In the genomic region with DNA sequence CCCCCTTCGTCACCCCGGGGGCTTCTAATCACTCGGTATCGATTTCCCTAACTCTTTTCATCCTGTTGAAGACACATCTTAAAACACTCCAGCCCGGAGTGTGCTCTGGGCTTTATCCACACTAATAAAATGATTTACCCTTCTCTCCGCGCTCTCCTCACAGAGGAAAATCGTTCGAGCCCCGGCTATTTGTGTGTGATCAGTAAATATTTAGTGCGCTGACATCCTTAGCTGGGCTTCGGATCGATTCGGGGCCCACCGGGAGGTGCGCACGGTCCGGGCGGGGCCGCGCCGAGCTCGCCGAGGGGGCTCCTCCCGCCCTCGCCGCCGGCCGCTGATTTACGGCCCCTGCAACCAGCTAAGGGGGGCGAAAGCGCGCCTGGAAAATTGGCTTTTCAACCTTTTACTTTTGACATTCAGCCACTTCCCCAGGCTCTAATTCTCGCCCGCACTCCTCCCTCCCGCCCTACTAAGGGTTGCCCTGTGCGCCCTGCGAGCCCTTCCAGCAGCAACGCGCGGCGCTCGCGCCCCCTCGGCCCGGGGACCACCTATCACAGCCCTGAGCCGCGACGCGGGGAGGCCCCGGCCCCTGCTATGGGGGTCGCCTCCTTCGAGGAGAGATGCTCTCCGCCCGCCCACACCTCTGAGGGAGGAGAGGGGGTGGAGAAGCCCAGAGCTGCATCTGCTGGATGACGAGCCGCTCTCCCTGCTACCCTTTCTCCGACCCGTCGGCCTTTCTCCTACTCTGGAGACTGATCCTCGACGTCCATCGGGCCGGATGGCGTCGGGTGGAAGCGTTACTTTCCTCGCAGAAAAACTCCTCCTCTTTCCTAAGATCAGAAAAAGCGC, we compare ENCODE assay signal across 10 cellular contexts. TPM values are rescaled to one million over a fixed set of nuclear protein-coding genes. Genes with fewer than 3 reads are reported as not detected.
DNase-seq lines count a peak whose midpoint lies in the region; ATAC-seq and TF ChIP-seq lines count a peak whose summit lies in the region.
"Had no signal": no experiment of that assay in that cellular context is flagged by ENCODE, and none has a peak within 500 bp of the region (broad histone marks: within the 10 kb centered on the region; RNA-seq: fewer than 3 reads in every experiment).

No MANE protein-coding gene starts in this region.

- POLR2A ChIA-PET in AG04450 (lab: Yijun Ruan, JAX) = interaction anchor here (0.6 to 1.9 kb wide), 3 partner anchors 29 to 1942 kb away, joined by 4 to 6 read pairs (median 4); no protein-coding TSS in a partner anchor

- TF ChIP-seq CTCF in AG04450 (IDR thresholded peaks at IDR 0.05; ENCODE audit: low read depth, low read length) = no peak
- no peak for TF ChIP-seq CTCF in Peyer's patch (IDR thresholded peaks at IDR 0.05)
- no peak for TF ChIP-seq CTCF in glutamatergic neuron (IDR thresholded peaks at IDR 0.05; ENCODE audit: partially characterized antibody, unreplicated experiment)
- TF ChIP-seq CTCF in osteocyte (IDR thresholded peaks at IDR 0.05) = no peak

- H3K27me3 Mint-ChIP-seq in glutamatergic neuron (ENCODE audit: unreplicated experiment) = peaks cover 27% of the 10 kb centered on the region
- no peaks in the 10 kb centered on the region for H3K27me3 Mint-ChIP-seq in osteocyte (ENCODE audit: unreplicated experiment)

- peaks cover 0 to 6% (median 0%) of the 10 kb centered on the region in 4 donors for H3K4me1 ChIP-seq in Peyer's patch

- peaks cover 11% of the 10 kb centered on the region for H3K4me1 Mint-ChIP-seq in glutamatergic neuron (ENCODE audit: low read depth, unreplicated experiment)
- peaks cover 54% of the 10 kb centered on the region for H3K4me1 Mint-ChIP-seq in osteocyte (ENCODE audit: unreplicated experiment)

- ATAC-seq in HG03439 (IDR thresholded peaks at IDR 0.05; ENCODE audit: unreplicated experiment) (no peak), GM18873 (IDR thresholded peaks at IDR 0.05; ENCODE audit: low FRiP score, unreplicated experiment) (no peak)

- no peaks in the 10 kb centered on the region for H3K36me3 Mint-ChIP-seq in glutamatergic neuron (ENCODE audit: unreplicated experiment)
- peaks cover 7% of the 10 kb centered on the region for H3K36me3 Mint-ChIP-seq in osteocyte (ENCODE audit: unreplicated experiment)
- H3K36me3 Mint-ChIP-seq: memory B cell had no signal

- H3K27ac ChIP-seq in AG04450 (ENCODE audit: low read depth, low read length) (peak overlapping the region; percentile 52), Peyer's patch (peak overlapping the region; percentile 64 to 87 (median 80))

- no peaks in the 10 kb centered on the region for H3K27me3 ChIP-seq in AG04450 (ENCODE audit: control insufficient read depth, insufficient read depth, low read length)
- H3K27me3 ChIP-seq in Peyer's patch = peaks cover 0 to 18% of the 10 kb centered on the region in 2 donors

- peaks cover 11% of the 10 kb centered on the region for H3K9me3 Mint-ChIP-seq in glutamatergic neuron (ENCODE audit: unreplicated experiment)
- no peaks in the 10 kb centered on the region for H3K9me3 Mint-ChIP-seq in osteocyte (ENCODE audit: unreplicated experiment)
- H3K9me3 Mint-ChIP-seq: memory B cell had no signal

- DNase-seq in AG04450 (ENCODE audit: low read depth, low spot score) (no peak), Peyer's patch (no peak), glutamatergic neuron (peak; percentile 40), osteocyte (ENCODE audit: extremely low spot score, unreplicated experiment) (no peak), Kasumi-1 (lab: John Stamatoyannopoulos, UW) (no peak), NCI-H187 treated with DMSO at 0.1 percent for 48 hours (lab: John Stamatoyannopoulos, UW) (no peak)
- DNase-seq: activated naive CD4-positive, alpha-beta T cell treated with Interleukin-2 at 50 U/mL for 16 hours had no signal

- no peak for TF ChIP-seq POLR2A in Peyer's patch (IDR thresholded peaks at IDR 0.05)

- H3K4me3 Mint-ChIP-seq in glutamatergic neuron (ENCODE audit: unreplicated experiment) (peak overlapping the region; percentile 87), osteocyte (ENCODE audit: unreplicated experiment) (peak overlapping the region; percentile 71)
- H3K4me3 Mint-ChIP-seq: memory B cell had no signal

- peak overlapping the region; percentile 48 for H3K4me3 ChIP-seq in AG04450 (ENCODE audit: low read depth, low read length)
- peak overlapping the region; percentile 24 to 51 (median 37) for H3K4me3 ChIP-seq in Peyer's patch

- H3K27ac Mint-ChIP-seq in glutamatergic neuron (ENCODE audit: unreplicated experiment) = no peak overlapping the region
- peak overlapping the region; percentile 99 for H3K27ac Mint-ChIP-seq in osteocyte (ENCODE audit: unreplicated experiment)
- H3K27ac Mint-ChIP-seq: memory B cell had no signal

- no peaks in the 10 kb centered on the region for H3K36me3 ChIP-seq in Peyer's patch

- CTCF ChIA-PET in AG04450 (lab: Charles Lee) = no interaction called here

- H3K9me3 ChIP-seq in AG04450 (ENCODE audit: control insufficient read depth, insufficient read depth, low read length) (peaks cover 6% of the 10 kb centered on the region; the same call in 1 of the 2 replicates), Peyer's patch (peaks cover 0 to 7% (median 0%) of the 10 kb centered on the region in 4 donors)

RNA-seq across cellular contexts. Expression of a gene that starts 7.9 kb away (rescaled TPM):
- 63.1 and 66.9 TPM in 2 replicates for polyA plus RNA-seq in AG04450 (2011; rRNA removed)
- polyA minus RNA-seq in AG04450 (2011; rRNA and poly(A)+ RNA removed) = 36.8 and 72.5 TPM in 2 replicates
- total RNA-seq in Peyer's patch = 10 to 100 TPM in 3 of 4 donors, 1 to 10 TPM in 1; 7.9 to 20.9 (median 15.3) TPM
- total RNA-seq in glutamatergic neuron (ENCODE audit: unreplicated experiment) = 1.9 TPM
- 286 and 292 TPM in 2 replicates for total RNA-seq in osteocyte

Comparison
In these comparisons a context has a peak if more than half of its experiments do, and no peak if none do; other contexts are left out.
1. RNA of a gene that starts 7.9 kb away (total RNA-seq): 286 to 292 TPM in osteocyte; 7.9 to 20.9 TPM in Peyer's patch and 1.9 TPM in glutamatergic neuron (single experiment); every median in the first group is over 10 times any median in the second.